In the genomic region with DNA sequence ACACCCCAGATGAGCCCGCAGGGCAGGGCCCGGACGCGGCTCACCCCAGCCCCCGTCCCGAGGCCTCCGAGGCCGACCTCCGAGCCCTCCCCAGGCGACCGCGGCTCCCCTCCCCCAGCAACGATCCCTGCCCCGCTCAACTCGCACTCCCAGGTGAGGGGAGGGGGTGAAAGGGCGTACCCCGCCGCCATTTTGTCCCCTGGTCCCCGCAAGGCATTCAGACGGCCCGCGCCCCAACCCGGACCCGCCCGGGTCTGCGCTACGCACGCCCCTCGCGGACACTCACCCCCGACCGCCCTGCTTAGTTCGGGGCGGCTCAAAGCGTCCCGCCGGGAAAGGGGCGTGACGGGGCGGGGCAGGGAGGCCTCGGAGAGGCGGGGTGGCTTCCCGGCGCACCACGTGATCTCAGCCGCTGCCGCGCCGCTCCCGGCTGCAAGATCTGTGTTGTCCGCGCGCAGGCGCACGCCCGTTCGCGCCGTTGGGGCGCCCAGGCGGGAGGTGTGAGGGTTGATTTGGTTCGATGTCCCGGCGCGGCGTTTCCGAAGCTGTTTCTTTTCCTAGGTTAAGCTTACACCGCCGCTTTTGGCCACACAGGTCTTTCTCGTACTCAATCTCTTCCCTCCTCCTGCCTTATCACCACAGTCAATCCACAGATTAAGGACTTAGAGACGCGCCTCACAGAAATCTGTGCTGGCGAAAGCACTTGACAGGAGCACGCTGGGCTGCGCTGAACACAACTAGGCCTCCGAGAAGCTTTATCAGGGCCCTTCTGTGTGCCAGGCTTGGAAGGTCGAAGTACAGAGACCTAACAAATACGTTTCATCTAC, we compare ENCODE assay signal across 1 cellular context.
TF ChIP-seq lines count a peak whose summit lies in the region.

Gene SCAPER, minus strand, starts transcription at position 328 of the 827 bp plus-strand sequence. CDS start 21,523 bp downstream, outside the sequence.

TF ChIP-seq in HCT116, 20 proteins besides CTCF, POLR2A, EP300 and RAD21 (continued from another document):
- TF ChIP-seq, protein P1, sequence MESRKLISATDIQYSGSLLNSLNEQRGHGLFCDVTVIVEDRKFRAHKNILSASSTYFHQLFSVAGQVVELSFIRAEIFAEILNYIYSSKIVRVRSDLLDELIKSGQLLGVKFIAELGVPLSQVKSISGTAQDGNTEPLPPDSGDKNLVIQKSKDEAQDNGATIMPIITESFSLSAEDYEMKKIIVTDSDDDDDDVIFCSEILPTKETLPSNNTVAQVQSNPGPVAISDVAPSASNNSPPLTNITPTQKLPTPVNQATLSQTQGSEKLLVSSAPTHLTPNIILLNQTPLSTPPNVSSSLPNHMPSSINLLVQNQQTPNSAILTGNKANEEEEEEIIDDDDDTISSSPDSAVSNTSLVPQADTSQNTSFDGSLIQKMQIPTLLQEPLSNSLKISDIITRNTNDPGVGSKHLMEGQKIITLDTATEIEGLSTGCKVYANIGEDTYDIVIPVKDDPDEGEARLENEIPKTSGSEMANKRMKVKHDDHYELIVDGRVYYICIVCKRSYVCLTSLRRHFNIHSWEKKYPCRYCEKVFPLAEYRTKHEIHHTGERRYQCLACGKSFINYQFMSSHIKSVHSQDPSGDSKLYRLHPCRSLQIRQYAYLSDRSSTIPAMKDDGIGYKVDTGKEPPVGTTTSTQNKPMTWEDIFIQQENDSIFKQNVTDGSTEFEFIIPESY (IDR thresholded peaks at IDR 0.05; ENCODE audit: extremely low read depth, insufficient replicate concordance, low read length) = no peak
- TF ChIP-seq CBX3 (IDR thresholded peaks at IDR 0.05; ENCODE audit: low read depth) (peak; percentile 98), ZFX (IDR thresholded peaks at IDR 0.05) (no peak), EGR1 (IDR thresholded peaks at IDR 0.05; ENCODE audit: low read depth) (no peak)
